In genomic region chr3:168024537-168024941, GRCh38 we compare ENCODE assay signal across 8 cellular contexts.
DNase-seq lines count a peak whose midpoint lies in the region; ATAC-seq, FAIRE-seq and TF ChIP-seq lines count a peak whose summit lies in the region.

No MANE protein-coding gene starts in this region.

- H2AFZ ChIP-seq in GM12878 (ENCODE audit: control insufficient read depth, low read depth, low read length): no peak overlapping the region

- H3K4me1 ChIP-seq in A673 (ENCODE audit: insufficient read depth, low read length, poor library complexity, severe bottlenecking) (peaks cover 2% of the 10 kb centered on the region), GM12878 (ENCODE audit: control insufficient read depth, insufficient read depth, low read length) (no peaks in the 10 kb centered on the region)
- no peaks in the 10 kb centered on the region for H3K4me1 ChIP-seq in CD8-positive, alpha-beta T cell (ENCODE audit: insufficient read depth, low read length)

- H3K9me3 ChIP-seq in A673 (ENCODE audit: low read depth, low read length, poor library complexity, severe bottlenecking) (no peaks in the 10 kb centered on the region), GM12878 (replicated peaks; ENCODE audit: control insufficient read depth, insufficient read depth, low read length) (no peaks in the 10 kb centered on the region)
- H3K9me3 ChIP-seq in CD8-positive, alpha-beta T cell (ENCODE audit: low read length): no peaks in the 10 kb centered on the region

- in situ Hi-C loops in GM12878 (cut with MboI): no loop called here

- POLR2A ChIA-PET in A673 (lab: Charles Lee; ENCODE audit: low non-redundant PET): no interaction called here
- POLR2A ChIA-PET in GM12878 (lab: Charles Lee): no interaction called here
- POLR2A ChIA-PET in CD8-positive, alpha-beta T cell (lab: Charles Lee): no interaction called here

- peaks cover 25 to 41% of the 10 kb centered on the region in 2 donors for H3K4me1 Mint-ChIP-seq in natural killer cell treated with Interleukin-12 subunit alpha and Interleukin-12 subunit beta and Interleukin-15 and Interleukin-18, amount 100 ng/mL, for 72 hours (ENCODE audit: low read depth in 2 of 2)
- peaks cover 9% of the 10 kb centered on the region for H3K4me1 Mint-ChIP-seq in CD8-positive, alpha-beta T cell (ENCODE audit: low read depth)
- H3K4me1 Mint-ChIP-seq in type B pancreatic cell (ENCODE audit: unreplicated experiment): no peaks in the 10 kb centered on the region

- BruUV-seq in A673 (replicated peaks; lab: Mats Ljungman, UMichigan) (no TSS peak), GM12878 (replicated peaks; lab: Mats Ljungman, UMichigan) (no TSS peak)

- SMC1A ChIA-PET in GM12878 (lab: Charles Lee; ENCODE audit: uncharacterized antibody, unreplicated experiment): no interaction called here

- ATAC-seq in GM21737 (IDR thresholded peaks at IDR 0.05; ENCODE audit: unreplicated experiment) (peak; percentile 62), GM12878 (peak; percentile 74)
- peak; percentile 91 to 94 for ATAC-seq in natural killer cell treated with Interleukin-12 subunit alpha and Interleukin-12 subunit beta and Interleukin-15 and Interleukin-18, amount 100 ng/mL, for 72 hours
- ATAC-seq in CD8-positive, alpha-beta T cell: no peak

- intact Hi-C loops in A673 (cut with micrococcal nuclease; ENCODE audit: unreplicated experiment) (no loop called here), GM12878 (cut with micrococcal nuclease; ENCODE audit: unreplicated experiment) (no loop called here)
- intact Hi-C loops in CD8-positive, alpha-beta T cell (cut with DNase I, micrococcal nuclease): no loop called here

- FAIRE-seq in GM12878 (lab: Jason Lieb, UNC): no peak

- no peaks in the 10 kb centered on the region for H3K79me2 ChIP-seq in GM12878 (ENCODE audit: control insufficient read depth, insufficient read depth, low read length)

- H3K4me3 ChIP-seq in A673 (ENCODE audit: low read depth, low read length, poor library complexity, severe bottlenecking) (no peak overlapping the region), GM12878 (no peak overlapping the region)
- no peak overlapping the region for H3K4me3 ChIP-seq in CD8-positive, alpha-beta T cell (ENCODE audit: low read depth, low read length)

- H3K27ac Mint-ChIP-seq in natural killer cell treated with Interleukin-12 subunit alpha and Interleukin-12 subunit beta and Interleukin-15 and Interleukin-18, amount 100 ng/mL, for 72 hours: peak overlapping the region; percentile 90
- no peak overlapping the region for H3K27ac Mint-ChIP-seq in CD8-positive, alpha-beta T cell
- no peak overlapping the region for H3K27ac Mint-ChIP-seq in type B pancreatic cell

- DNase-seq in A673 (ENCODE audit: low spot score): peak; percentile 61
- DNase-seq in NCI-H2171 treated with DMSO at 0.1 percent for 48 hours (lab: John Stamatoyannopoulos, UW): peak; percentile 90
- DNase-seq in GM12878 (ENCODE audit: low read depth, low spot score): peak; percentile 21
- peak; percentile 65 for DNase-seq in natural killer cell treated with Interleukin-12 subunit alpha and Interleukin-12 subunit beta and Interleukin-15 and Interleukin-18, amount 100 ng/mL, for 72 hours (ENCODE audit: low spot score)
- DNase-seq in CD8-positive, alpha-beta T cell: no peak
- DNase-seq in type B pancreatic cell (ENCODE audit: extremely low spot score, unreplicated experiment): no peak
- no peak for DNase-seq in activated CD4-positive, CD25-positive, alpha-beta regulatory T cell treated with anti-CD3 and anti-CD28 coated beads, Interleukin-2, amount 50 U/mL, for 72 hours

- H3K27me3 ChIP-seq in A673 (replicated peaks; ENCODE audit: insufficient read depth, low read depth, low read length, poor library complexity) (no peaks in the 10 kb centered on the region), GM12878 (replicated peaks in 1 of 2; ENCODE audit: control insufficient read depth in 2 of 2, insufficient read depth in 2 of 2, low read length in 1 of 2) (no peaks in the 10 kb centered on the region)
- H3K27me3 ChIP-seq in CD8-positive, alpha-beta T cell (ENCODE audit: insufficient read depth, low read length): no peaks in the 10 kb centered on the region

- H3K36me3 ChIP-seq in A673 (ENCODE audit: insufficient read depth, low read length, poor library complexity, severe bottlenecking): no peaks in the 10 kb centered on the region
- H3K36me3 ChIP-seq in GM12878 (ENCODE audit: control insufficient read depth in 2 of 2, insufficient read depth in 2 of 2, low read length in 1 of 2): peaks cover 7 to 11% of the 10 kb centered on the region in 2 experiments
- no peaks in the 10 kb centered on the region for H3K36me3 ChIP-seq in CD8-positive, alpha-beta T cell (ENCODE audit: insufficient read depth, low read length)

- H3K4me2 ChIP-seq in GM12878 (ENCODE audit: control insufficient read depth, insufficient read depth): no peak overlapping the region

- no peaks in the 10 kb centered on the region for H3K27me3 Mint-ChIP-seq in natural killer cell treated with Interleukin-12 subunit alpha and Interleukin-12 subunit beta and Interleukin-15 and Interleukin-18, amount 100 ng/mL, for 72 hours
- H3K27me3 Mint-ChIP-seq in CD8-positive, alpha-beta T cell (ENCODE audit: low read depth): no peaks in the 10 kb centered on the region
- no peaks in the 10 kb centered on the region for H3K27me3 Mint-ChIP-seq in type B pancreatic cell

- H3K9ac ChIP-seq in GM12878 (ENCODE audit: control insufficient read depth, insufficient read depth, low read length): no peak overlapping the region

- peaks cover 57% of the 10 kb centered on the region for H3K36me3 Mint-ChIP-seq in natural killer cell treated with Interleukin-12 subunit alpha and Interleukin-12 subunit beta and Interleukin-15 and Interleukin-18, amount 100 ng/mL, for 72 hours
- H3K36me3 Mint-ChIP-seq in CD8-positive, alpha-beta T cell: no peaks in the 10 kb centered on the region
- H3K36me3 Mint-ChIP-seq in type B pancreatic cell: peaks cover 45% of the 10 kb centered on the region

- WGBS in GM12878 (ENCODE audit: insufficient coverage, insufficient replicate concordance, low lambda C conversion rate, missing lambda C conversion rate): 73% methylated on average over 5 of the region's 5 CpGs

- no peaks in the 10 kb centered on the region for H3K9me3 Mint-ChIP-seq in natural killer cell treated with Interleukin-12 subunit alpha and Interleukin-12 subunit beta and Interleukin-15 and Interleukin-18, amount 100 ng/mL, for 72 hours
- H3K9me3 Mint-ChIP-seq in CD8-positive, alpha-beta T cell: no peaks in the 10 kb centered on the region
- H3K9me3 Mint-ChIP-seq in type B pancreatic cell: no peaks in the 10 kb centered on the region

- H3K27ac ChIP-seq in A673 (ENCODE audit: low read depth, low read length, poor library complexity, severe bottlenecking) (no peak overlapping the region), GM12878 (ENCODE audit: control insufficient read depth, insufficient read depth) (no peak overlapping the region)
- H3K27ac ChIP-seq in CD8-positive, alpha-beta T cell (ENCODE audit: low read depth, low read length): no peak overlapping the region

- peak overlapping the region; percentile 86 for H3K4me3 Mint-ChIP-seq in natural killer cell treated with Interleukin-12 subunit alpha and Interleukin-12 subunit beta and Interleukin-15 and Interleukin-18, amount 100 ng/mL, for 72 hours
- H3K4me3 Mint-ChIP-seq in CD8-positive, alpha-beta T cell: no peak overlapping the region
- H3K4me3 Mint-ChIP-seq in type B pancreatic cell: no peak overlapping the region

- no peak for TF ChIP-seq EP300 in GM12878 (IDR thresholded peaks at IDR 0.05; ENCODE audit: borderline replicate concordance in 1 of 2, control insufficient read depth in 1 of 2, low read depth in 2 of 2, low read length in 2 of 2)

- no peak for TF ChIP-seq POLR2A in GM12878 (IDR thresholded peaks at IDR 0.05; ENCODE audit: low read depth, low read length)

- RAD21 ChIA-PET in GM12878 (lab: Charles Lee; ENCODE audit: unreplicated experiment): no interaction called here

- CTCF ChIA-PET in A673 (lab: Charles Lee): no interaction called here
- CTCF ChIA-PET in GM12878 (lab: Yijun Ruan, JAX): no interaction called here
- CTCF ChIA-PET in CD8-positive, alpha-beta T cell (lab: Charles Lee): no interaction called here

- no peak for TF ChIP-seq CTCF in A673 (conservative IDR thresholded peaks at IDR 0.05; ENCODE audit: low read depth, low read length)
- no peak for TF ChIP-seq CTCF in GM12878 (IDR thresholded peaks at IDR 0.05 in 2 of 3, conservative IDR thresholded peaks at IDR 0.05 in 1 of 3; ENCODE audit: control insufficient read depth in 2 of 3, extremely low read depth in 1 of 3, insufficient read depth in 1 of 3, low read depth in 3 of 3, low read length in 3 of 3)
- no peak for TF ChIP-seq CTCF in CD8-positive, alpha-beta T cell (IDR thresholded peaks at IDR 0.05)
- TF ChIP-seq CTCF in type B pancreatic cell (conservative IDR thresholded peaks at IDR 0.05): no peak

- H4K20me1 ChIP-seq in GM12878 (ENCODE audit: control insufficient read depth, insufficient read depth): no peaks in the 10 kb centered on the region

- TF ChIP-seq RAD21 in GM12878 (IDR thresholded peaks at IDR 0.05; ENCODE audit: insufficient read depth, low read depth, low read length): no peak

TF ChIP-seq in GM12878, 131 proteins besides CTCF, POLR2A, EP300 and RAD21:
- TF ChIP-seq RUNX3 (IDR thresholded peaks at IDR 0.05; ENCODE audit: low read length) (peak; percentile 38; the same call in 1 of the 2 replicates), ZBED1 (IDR thresholded peaks at IDR 0.05; ENCODE audit: borderline replicate concordance) (no peak)

Comparison
In these comparisons a context has a peak if more than half of its experiments do, and no peak if none do; other contexts are left out.
1. DNase-seq: peak in A673 (single experiment), NCI-H2171 treated with DMSO at 0.1 percent for 48 hours (single experiment), GM12878 (single experiment) and natural killer cell treated with Interleukin-12 subunit alpha and Interleukin-12 subunit beta and Interleukin-15 and Interleukin-18, amount 100 ng/mL, for 72 hours (single experiment); none in CD8-positive, alpha-beta T cell (0 of 7), type B pancreatic cell (single experiment) and activated CD4-positive, CD25-positive, alpha-beta regulatory T cell treated with anti-CD3 and anti-CD28 coated beads, Interleukin-2, amount 50 U/mL, for 72 hours (single experiment).
2. H3K27ac Mint-ChIP-seq: peak in natural killer cell treated with Interleukin-12 subunit alpha and Interleukin-12 subunit beta and Interleukin-15 and Interleukin-18, amount 100 ng/mL, for 72 hours (2 of 2); none in CD8-positive, alpha-beta T cell (single experiment) and type B pancreatic cell (single experiment).